Comparison of ENCODE assay signal across 23 cellular contexts in genomic region chr7:50491209-50491608, GRCh38.
"Had no signal": no experiment of that assay in that cellular context is flagged by ENCODE, and none has a peak within 500 bp of the region (broad histone marks: within the 10 kb centered on the region; RNA-seq: fewer than 3 reads in every experiment).

No MANE protein-coding gene starts in this region.

- H3K9me3 ChIP-seq: colonic mucosa, esophagus muscularis mucosa, left lung, lower lobe of right lung, mucosa of descending colon had no signal

- H3K36me3 ChIP-seq: colonic mucosa, esophagus muscularis mucosa, heart right ventricle, left lung, lower lobe of right lung had no signal

- H3K27me3 ChIP-seq: colonic mucosa, left lung had no signal

- H3K4me1 ChIP-seq: colonic mucosa, esophagus muscularis mucosa, foreskin keratinocyte, heart right ventricle, left lung had no signal

- DNase-seq: colonic mucosa; cortex of kidney; effector CD8-positive, alpha-beta T cell; effector memory CD8-positive, alpha-beta T cell; foreskin keratinocyte; glutamatergic neuron; head of caudate nucleus; heart right ventricle; hippocampal formation; left cardiac atrium; left lung; left ventricle myocardium superior; lower lobe of right lung; mesenchymal stem cell; mucosa of descending colon; naive B cell had no signal

- H3K27ac ChIP-seq: colonic mucosa, esophagus muscularis mucosa, foreskin keratinocyte, heart right ventricle, left lung, lower lobe of right lung had no signal

- H3K27ac Mint-ChIP-seq: dendritic cell treated with granulocyte-macrophage colony-stimulating factor and Interleukin-4, amounts not matched to agents 40 ng/mL and 50 ng/mL, for 4 days; effector memory CD8-positive, alpha-beta T cell; mesothelial cell of epicardium; naive B cell had no signal

- ATAC-seq: effector memory CD8-positive, alpha-beta T cell; foreskin keratinocyte; heart right ventricle; left cardiac atrium; left lung; left ventricle myocardium superior; lower lobe of right lung; mucosa of descending colon had no signal

- H3K4me3 Mint-ChIP-seq: dendritic cell treated with granulocyte-macrophage colony-stimulating factor and Interleukin-4, amounts not matched to agents 40 ng/mL and 50 ng/mL, for 4 days; effector memory CD8-positive, alpha-beta T cell; mesothelial cell of epicardium; naive B cell had no signal

- FAIRE-seq: endothelial cell of umbilical vein, frontal cortex, islet of Langerhans, keratinocyte had no signal

- H3K4me3 ChIP-seq: colonic mucosa, esophagus muscularis mucosa, heart right ventricle, left lung, lower lobe of right lung, mucosa of descending colon had no signal

- H3K36me3 Mint-ChIP-seq: mesothelial cell of epicardium, naive B cell had no signal

- H3K4me1 Mint-ChIP-seq: mesothelial cell of epicardium, naive B cell had no signal

- H3K9me3 Mint-ChIP-seq: dendritic cell treated with granulocyte-macrophage colony-stimulating factor and Interleukin-4, amounts not matched to agents 40 ng/mL and 50 ng/mL, for 4 days; effector memory CD8-positive, alpha-beta T cell had no signal
